Comparison of ENCODE assay signal across 9 cellular contexts in the genomic region with DNA sequence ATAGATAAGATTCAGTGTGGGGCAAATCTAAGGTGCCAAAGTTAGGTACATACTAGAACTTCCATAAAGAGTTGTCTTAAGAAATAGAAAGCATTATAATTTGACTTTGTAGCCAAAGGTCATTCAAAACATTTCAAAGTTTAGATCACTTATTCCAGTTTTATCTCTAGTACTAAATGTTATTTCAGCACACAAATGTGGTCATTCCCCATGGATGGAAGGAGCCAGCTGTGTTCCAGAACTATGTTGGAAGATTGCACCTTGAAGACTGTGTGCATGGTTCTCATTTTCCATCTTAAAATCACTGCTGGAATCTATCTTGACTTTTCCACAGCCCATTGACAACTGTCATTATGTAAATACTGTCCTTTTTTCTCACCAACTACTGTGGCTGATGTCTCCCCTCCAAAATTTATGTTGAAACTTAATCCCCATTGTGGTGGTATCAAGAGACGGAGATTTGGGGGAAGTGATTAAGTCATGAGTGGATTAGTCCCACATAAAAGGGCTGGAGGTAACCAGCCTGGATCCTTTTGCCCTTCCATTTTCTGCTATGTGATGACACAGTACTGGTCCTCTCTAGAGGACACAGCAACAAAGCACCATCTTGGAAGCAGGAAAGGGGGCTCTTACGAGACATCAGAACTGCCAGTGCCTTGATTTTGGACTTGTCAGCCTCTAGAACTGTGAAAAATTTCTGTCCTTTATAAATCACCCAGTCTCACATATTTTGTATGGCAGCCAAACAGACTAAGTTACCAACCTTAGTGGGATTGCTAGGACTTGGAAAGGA. TPM values are rescaled to one million over a fixed set of nuclear protein-coding genes. Genes with fewer than 3 reads are reported as not detected.
DNase-seq lines count a peak whose midpoint lies in the region; ATAC-seq, FAIRE-seq and TF ChIP-seq lines count a peak whose summit lies in the region.
"Had no signal": no experiment of that assay in that cellular context is flagged by ENCODE, and none has a peak within 500 bp of the region (broad histone marks: within the 10 kb centered on the region; RNA-seq: fewer than 3 reads in every experiment).

No MANE protein-coding gene starts in this region.

- in situ Hi-C loops in IMR-90 (cut with MboI; ENCODE audit: low sequenced_read_pairs), result no loop called here
- in situ Hi-C loops in G401 (cut with HindIII; ENCODE audit: low sequenced_read_pairs), result no loop called here

- peak overlapping the region; percentile 4; the same call in 1 of the 2 replicates for H3K14ac ChIP-seq in IMR-90 (replicated peaks; ENCODE audit: low read depth, low read length)

- H3K79me2 ChIP-seq in keratinocyte (ENCODE audit: control insufficient read depth, insufficient read depth, low read length), result peaks cover 95% of the 10 kb centered on the region

- intact Hi-C loops in IMR-90 (cut with micrococcal nuclease) (no loop called here), stomach (cut with DNase I; ENCODE audit: low total_unique reads) (no loop called here)
- intact Hi-C loops in activated CD4-positive, alpha-beta memory T cell treated with anti-CD3 and anti-CD28 coated beads for 36 hours (cut with micrococcal nuclease), result loop anchor here (1.0 to 5.0 kb wide), 9 partner anchors 10 to 902 kb away; a partner anchor contains a TSS

- no peak overlapping the region for H3K9ac ChIP-seq in IMR-90 (ENCODE audit: low read depth, low read length)
- H3K9ac ChIP-seq in keratinocyte (ENCODE audit: control insufficient read depth, extremely low read depth, insufficient read depth, low read length), result no peak overlapping the region

- no peak overlapping the region for H4K5ac ChIP-seq in IMR-90 (ENCODE audit: low read depth, low read length)

- no peak for TF ChIP-seq RAD21 in IMR-90 (IDR thresholded peaks at IDR 0.05; ENCODE audit: low read length)

- no peak overlapping the region for H4K8ac ChIP-seq in IMR-90 (ENCODE audit: low read depth in 2 of 2, low read length in 2 of 2)

- H3K9me3 ChIP-seq in IMR-90 (ENCODE audit: control insufficient read depth, insufficient read depth, low read length) (peaks cover 3% of the 10 kb centered on the region), keratinocyte (ENCODE audit: control insufficient read depth, low read depth, low read length) (no peaks in the 10 kb centered on the region), stomach (no peaks in the 10 kb centered on the region)
- H3K9me3 ChIP-seq: MG63 had no signal

- H2BK20ac ChIP-seq in IMR-90 (ENCODE audit: low read depth, low read length), result no peak overlapping the region

- no peaks in the 10 kb centered on the region for H3K27me3 ChIP-seq in IMR-90 (ENCODE audit: control insufficient read depth, insufficient read depth, low read length)
- no peaks in the 10 kb centered on the region for H3K27me3 ChIP-seq in keratinocyte (ENCODE audit: control insufficient read depth, extremely low read depth, insufficient read depth, low read length)
- no peaks in the 10 kb centered on the region for H3K27me3 ChIP-seq in stomach
- H3K27me3 ChIP-seq: MG63 had no signal

- H3K4me3 ChIP-seq in IMR-90 (ENCODE audit: insufficient read depth, low read depth, low read length) (no peak overlapping the region), keratinocyte (ENCODE audit: control insufficient read depth in 2 of 3, extremely low read depth in 1 of 3, insufficient read depth in 2 of 3, low read depth in 1 of 3, low read length in 3 of 3) (no peak overlapping the region), stomach (no peak overlapping the region)
- H3K4me3 ChIP-seq: MG63 had no signal

- no peak overlapping the region for H3K56ac ChIP-seq in IMR-90 (ENCODE audit: extremely low read depth, insufficient read depth, low read length)

- TF ChIP-seq POLR2A in IMR-90 (IDR thresholded peaks at IDR 0.05; ENCODE audit: low read depth, low read length) (no peak), stomach (IDR thresholded peaks at IDR 0.05) (no peak)

- peaks cover 52 to 87% of the 10 kb centered on the region in 2 experiments for H3K79me1 ChIP-seq in IMR-90 (ENCODE audit: low read depth in 1 of 2, low read length in 2 of 2)

- no TSS peak for BruUV-seq in IMR-90 (replicated peaks; lab: Mats Ljungman, UMichigan)

- H3K4me2 ChIP-seq in IMR-90 (ENCODE audit: low read depth, low read length) (no peak overlapping the region), keratinocyte (ENCODE audit: control insufficient read depth, extremely low read depth, insufficient read depth, low read depth, low read length) (no peak overlapping the region)

- peaks cover 21% of the 10 kb centered on the region; the same call in 1 of the 2 replicates for H4K20me1 ChIP-seq in IMR-90 (ENCODE audit: insufficient read depth, low read length)
- H4K20me1 ChIP-seq in keratinocyte (ENCODE audit: control insufficient read depth, extremely low read depth, insufficient read depth, low read length), result peaks cover 6% of the 10 kb centered on the region

- no peak for TF ChIP-seq EP300 in stomach (IDR thresholded peaks at IDR 0.05)

- H2BK5ac ChIP-seq in IMR-90 (ENCODE audit: low read depth, low read length, poor library complexity, severe bottlenecking), result no peak overlapping the region

- H3K4me1 ChIP-seq in IMR-90 (ENCODE audit: control insufficient read depth, insufficient read depth, low read length) (peaks cover 21% of the 10 kb centered on the region), keratinocyte (ENCODE audit: control insufficient read depth, extremely low read depth, insufficient read depth, low read length) (peaks cover 59% of the 10 kb centered on the region), stomach (peaks cover 71 to 100% (median 89%) of the 10 kb centered on the region in 4 donors)

- no peak overlapping the region for H2BK120ac ChIP-seq in IMR-90 (ENCODE audit: low read depth, low read length)

- H3K36me3 ChIP-seq in IMR-90 (ENCODE audit: control insufficient read depth, insufficient read depth, low read length), result peaks cover 6% of the 10 kb centered on the region; the same call in 1 of the 2 replicates
- peaks cover 17 to 21% of the 10 kb centered on the region in 2 experiments for H3K36me3 ChIP-seq in keratinocyte (ENCODE audit: control insufficient read depth in 2 of 2, extremely low read depth in 1 of 2, insufficient read depth in 2 of 2, low read length in 2 of 2)
- H3K36me3 ChIP-seq in stomach, result peaks cover 0 to 9% (median 3%) of the 10 kb centered on the region in 4 donors

- no peak overlapping the region for H3K23ac ChIP-seq in IMR-90 (ENCODE audit: low read depth, low read length)

- H2AK9ac ChIP-seq in IMR-90 (replicated peaks; ENCODE audit: low read depth, low read length, poor library complexity), result no peak overlapping the region

- no peak overlapping the region for H3K18ac ChIP-seq in IMR-90 (ENCODE audit: low read depth, low read length)

- H3K36me3 Mint-ChIP-seq in activated CD4-positive, alpha-beta memory T cell treated with anti-CD3 and anti-CD28 coated beads for 36 hours, result peaks cover 47% of the 10 kb centered on the region
- H3K36me3 Mint-ChIP-seq in type B pancreatic cell (peaks cover 30% of the 10 kb centered on the region), mesothelial cell of epicardium (peaks cover 4% of the 10 kb centered on the region)

- no peaks in the 10 kb centered on the region for H3K27me3 Mint-ChIP-seq in activated CD4-positive, alpha-beta memory T cell treated with anti-CD3 and anti-CD28 coated beads for 36 hours
- H3K27me3 Mint-ChIP-seq in type B pancreatic cell (no peaks in the 10 kb centered on the region), mesothelial cell of epicardium (ENCODE audit: low read depth) (no peaks in the 10 kb centered on the region)

- peak overlapping the region; percentile 91 for H3K27ac Mint-ChIP-seq in activated CD4-positive, alpha-beta memory T cell treated with anti-CD3 and anti-CD28 coated beads for 36 hours
- H3K27ac Mint-ChIP-seq in type B pancreatic cell (no peak overlapping the region), mesothelial cell of epicardium (no peak overlapping the region)

- no peak for FAIRE-seq in keratinocyte (lab: Jason Lieb, UNC)
- FAIRE-seq: colon had no signal

- no peaks in the 10 kb centered on the region for H3K9me3 Mint-ChIP-seq in activated CD4-positive, alpha-beta memory T cell treated with anti-CD3 and anti-CD28 coated beads for 36 hours
- H3K9me3 Mint-ChIP-seq in type B pancreatic cell (no peaks in the 10 kb centered on the region), mesothelial cell of epicardium (no peaks in the 10 kb centered on the region)

- H3K9me1 ChIP-seq in IMR-90 (ENCODE audit: insufficient read depth, low read length) (peaks cover 10% of the 10 kb centered on the region), keratinocyte (ENCODE audit: control insufficient read depth, extremely low read depth, insufficient read depth, low read length) (no peaks in the 10 kb centered on the region)

- H3K27ac ChIP-seq in IMR-90 (ENCODE audit: insufficient read depth, low read length) (no peak overlapping the region), keratinocyte (ENCODE audit: control insufficient read depth, insufficient read depth, low read length) (peak overlapping the region; percentile 58), stomach (peak overlapping the region; percentile 30 to 76 (median 73))

- no peak overlapping the region for H2AFZ ChIP-seq in IMR-90 (replicated peaks; ENCODE audit: low read length, poor library complexity)
- H2AFZ ChIP-seq in keratinocyte (ENCODE audit: control insufficient read depth, low read length), result no peak overlapping the region

- no peak for TF ChIP-seq CTCF in IMR-90 (conservative IDR thresholded peaks at IDR 0.05; ENCODE audit: low read depth, low read length)
- TF ChIP-seq CTCF in keratinocyte (optimal IDR thresholded peaks at IDR 0.05 in 1 of 3, IDR thresholded peaks at IDR 0.05 in 1 of 3, conservative IDR thresholded peaks at IDR 0.05 in 1 of 3; ENCODE audit: extremely low read depth in 1 of 3, insufficient read depth in 2 of 3, low read length in 3 of 3), result no peak
- TF ChIP-seq CTCF in stomach (IDR thresholded peaks at IDR 0.05), result no peak
- TF ChIP-seq CTCF in type B pancreatic cell (conservative IDR thresholded peaks at IDR 0.05), result no peak
- TF ChIP-seq CTCF in mesothelial cell of epicardium (IDR thresholded peaks at IDR 0.05; ENCODE audit: unreplicated experiment), result no peak

- no peak overlapping the region for H4K91ac ChIP-seq in IMR-90 (ENCODE audit: insufficient read depth, low read depth, low read length)

- no CpG with 5 or more reads among the region's 2 CpGs for WGBS in IMR-90 (ENCODE audit: extremely low coverage in 2 of 2, insufficient read length in 1 of 2), 2 experiments
- 35 to 97% (median 77%) methylated on average over 2 of the region's 2 CpGs for WGBS in stomach, 5 donors

- no peak for ATAC-seq in IMR-90 (ENCODE audit: low read depth)

- H3K4me3 Mint-ChIP-seq in activated CD4-positive, alpha-beta memory T cell treated with anti-CD3 and anti-CD28 coated beads for 36 hours, result peak overlapping the region; percentile 18
- no peak overlapping the region for H3K4me3 Mint-ChIP-seq in type B pancreatic cell
- no peak overlapping the region for H3K4me3 Mint-ChIP-seq in mesothelial cell of epicardium

- no peak overlapping the region for H3K4ac ChIP-seq in IMR-90 (ENCODE audit: low read depth, low read length)

- POLR2A ChIA-PET in IMR-90 (lab: Charles Lee; ENCODE audit: unreplicated experiment), result no interaction called here
- POLR2A ChIA-PET in activated CD4-positive, alpha-beta memory T cell treated with anti-CD3 and anti-CD28 coated beads for 36 hours (lab: Charles Lee), result interaction anchor here (0.8 to 17.4 kb wide), 14 partner anchors 9 to 27 kb away, joined by 3 to 200 read pairs (median 6); a partner anchor contains a TSS

- CTCF ChIA-PET in IMR-90 (lab: Yijun Ruan, JAX), result interaction anchor here (1.3 kb wide), 1 partner anchor 12 kb away, joined by 3 read pairs; no protein-coding TSS in a partner anchor
- CTCF ChIA-PET in activated CD4-positive, alpha-beta memory T cell treated with anti-CD3 and anti-CD28 coated beads for 36 hours (lab: Charles Lee), result interaction anchor here (0.7 to 1.9 kb wide), 8 partner anchors 10 to 63 kb away, joined by 3 to 12 read pairs (median 6); a partner anchor contains a TSS

- dilution Hi-C loops in IMR-90 (cut with HindIII; ENCODE audit: low sequenced_read_pairs, unreplicated experiment), result no loop called here
- dilution Hi-C loops in keratinocyte (cut with MboI; ENCODE audit: extremely low pct_ligation_motif_present, low sequenced_read_pairs), result no loop called here

- DNase-seq in IMR-90 (no peak), keratinocyte (ENCODE audit: low read depth, low spot score) (no peak), stomach (no peak), G401 (ENCODE audit: low spot score) (no peak), type B pancreatic cell (ENCODE audit: extremely low spot score, unreplicated experiment) (no peak), mesothelial cell of epicardium (ENCODE audit: low spot score in 2 of 2, unreplicated experiment in 2 of 2) (no peak)
- DNase-seq in activated CD4-positive, alpha-beta memory T cell treated with anti-CD3 and anti-CD28 coated beads for 36 hours, result no peak
- DNase-seq: MG63 had no signal

- no peak overlapping the region; the same call in 1 of the 2 replicates for H2AK5ac ChIP-seq in IMR-90 (ENCODE audit: low read depth, low read length)

- no peak overlapping the region for H2BK15ac ChIP-seq in IMR-90 (ENCODE audit: low read depth, low read length)

- H3K4me1 Mint-ChIP-seq in activated CD4-positive, alpha-beta memory T cell treated with anti-CD3 and anti-CD28 coated beads for 36 hours (ENCODE audit: low read depth), result peaks cover 92% of the 10 kb centered on the region
- H3K4me1 Mint-ChIP-seq in type B pancreatic cell (ENCODE audit: unreplicated experiment), result peaks cover 43% of the 10 kb centered on the region
- peaks cover 26% of the 10 kb centered on the region for H3K4me1 Mint-ChIP-seq in mesothelial cell of epicardium

RNA-seq across cellular contexts. Expression of a gene that starts 24.0 kb away (rescaled TPM):
- total RNA-seq in IMR-90 (2012; rRNA removed), result 87.5 and 89.7 TPM in 2 replicates
- polyA plus RNA-seq in IMR-90 (2012; rRNA removed), result 58.1 and 63.7 TPM in 2 replicates
- polyA plus RNA-seq in IMR-90 (2012; cell fraction: cytosol; rRNA removed), result 34.9 and 52.0 TPM in 2 replicates
- polyA plus RNA-seq in IMR-90 (2012; cell fraction: nucleus; rRNA removed; ENCODE audit: low replicate concordance), result 17.3 and 35.9 TPM in 2 replicates
- total RNA-seq in activated CD4-positive, alpha-beta memory T cell treated with anti-CD3 and anti-CD28 coated beads for 36 hours, result 10 to 100 TPM; 36.8 to 37.0 TPM
- 250 to 402 TPM (median 303 TPM) in 3 replicates for polyA plus RNA-seq in keratinocyte
- polyA plus RNA-seq in keratinocyte (2011; ENCODE audit: low read depth), result 39.9 TPM
- polyA plus RNA-seq in keratinocyte (2011; cell fraction: cytosol; rRNA removed), result 201 and 293 TPM in 2 replicates
- polyA plus RNA-seq in keratinocyte (2011; cell fraction: nucleus; rRNA removed), result 332 and 361 TPM in 2 replicates
- polyA plus RNA-seq in keratinocyte (2012; ENCODE audit: low replicate concordance), result 37.4 and 256 TPM in 2 replicates
- 379 to 451 TPM (median 420 TPM) in 3 replicates for polyA minus RNA-seq in keratinocyte
- polyA minus RNA-seq in keratinocyte (2011; cell fraction: cytosol; rRNA and poly(A)+ RNA removed), result 312 TPM
- 400 and 638 TPM in 2 replicates for polyA minus RNA-seq in keratinocyte (2011; cell fraction: nucleus; rRNA and poly(A)+ RNA removed)
- total RNA-seq in stomach, result 100 to 1,000 TPM in 2 of 5 donors, 10 to 100 TPM in 3; 59.1 to 115 (median 89.3) TPM
- 10 to 100 TPM; 13.7 to 44.1 (median 27.4) TPM for polyA plus RNA-seq in stomach
- total RNA-seq in G401 (2014; rRNA removed; shearing (Covaris generic)), result 0.81 TPM in 1 of 2 replicates, not detected in the other
- total RNA-seq in type B pancreatic cell (ENCODE audit: low replicate concordance), result 21.8 and 26.1 TPM in 2 replicates
- total RNA-seq in mesothelial cell of epicardium, result 14.6 to 15.8 TPM (median 15.6 TPM) in 3 replicates
